In the genomic region with DNA sequence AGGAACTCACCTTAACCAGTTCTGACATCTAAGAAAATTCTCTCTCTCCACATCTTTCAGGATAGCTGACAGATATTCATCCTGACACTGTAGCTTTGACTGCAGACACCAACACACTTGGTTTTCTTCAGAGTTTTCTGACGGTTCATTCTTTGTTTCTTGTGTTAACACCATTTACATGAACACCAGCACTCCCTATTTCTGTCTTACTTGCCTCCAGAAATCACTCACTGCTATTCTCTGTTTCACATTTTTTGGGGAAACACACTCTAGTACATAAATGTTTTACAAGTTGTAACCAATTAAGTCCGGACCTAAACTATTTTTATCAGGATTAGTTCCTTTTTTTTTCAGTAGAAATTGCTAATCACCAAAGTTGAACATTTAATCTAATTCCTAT, we compare ENCODE assay signal across 1 cellular context.
TF ChIP-seq lines count a peak whose summit lies in the region.

No MANE protein-coding gene starts in this region.

TF ChIP-seq in WTC11, 78 proteins besides CTCF, POLR2A, EP300 and RAD21 (continued from another document):
- TF ChIP-seq ZNF532 (CRISPR knock-in tag; IDR thresholded peaks at IDR 0.05; ENCODE audit: borderline replicate concordance) = no peak
- TF ChIP-seq ZNF317 (CRISPR knock-in tag; IDR thresholded peaks at IDR 0.05; ENCODE audit: borderline replicate concordance, low read depth) = no peak
- no peak for TF ChIP-seq PRRX2 (CRISPR knock-in tag; IDR thresholded peaks at IDR 0.05)
- no peak for TF ChIP-seq NFYB (CRISPR knock-in tag; conservative IDR thresholded peaks at IDR 0.05; ENCODE audit: low read depth)
- no peak for TF ChIP-seq FOXK1 (CRISPR knock-in tag; IDR thresholded peaks at IDR 0.05)
- TF ChIP-seq ZBTB21 (CRISPR knock-in tag; IDR thresholded peaks at IDR 0.05; ENCODE audit: borderline replicate concordance) = no peak
- no peak for TF ChIP-seq AR (CRISPR knock-in tag; IDR thresholded peaks at IDR 0.05)
- no peak for TF ChIP-seq ZNF121 (CRISPR knock-in tag; IDR thresholded peaks at IDR 0.05)
